ENCODE assay signal across 22 cellular contexts in the genomic region with DNA sequence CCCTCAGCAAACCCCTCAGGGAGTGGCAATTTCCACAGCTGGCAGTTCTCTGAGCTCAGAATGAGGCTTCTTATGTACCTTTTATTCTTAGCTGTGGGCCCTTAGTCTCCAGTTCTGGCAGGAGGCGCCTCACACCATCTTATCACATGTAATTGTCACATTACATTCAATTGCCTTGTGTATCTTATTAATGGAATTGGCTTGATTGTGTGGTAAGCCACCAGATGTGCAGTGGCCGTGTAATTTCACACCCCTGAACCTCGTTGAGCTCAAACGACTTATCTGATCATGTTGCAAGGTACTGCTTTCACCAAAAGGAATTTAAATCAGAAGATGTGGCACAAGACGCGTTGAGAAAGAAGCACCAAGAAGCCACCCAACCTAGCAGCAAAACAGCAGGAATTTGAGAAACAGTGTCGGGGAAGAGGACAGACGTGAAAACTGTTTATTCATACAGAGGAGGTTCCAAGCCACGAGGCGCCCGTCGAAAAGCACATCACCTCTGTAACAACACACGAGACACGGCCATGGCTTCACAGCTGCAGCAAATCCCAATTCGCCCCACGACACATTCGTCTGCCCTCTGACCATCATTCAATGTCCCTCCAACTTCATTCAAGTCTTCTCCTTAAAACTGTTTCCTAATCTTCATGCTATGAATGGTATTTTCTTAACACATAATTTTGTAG. TPM values are rescaled to one million over a fixed set of nuclear protein-coding genes. Genes with fewer than 3 reads are reported as not detected.
DNase-seq lines count a peak whose midpoint lies in the region; ATAC-seq, FAIRE-seq and TF ChIP-seq lines count a peak whose summit lies in the region.
"Had no signal": no experiment of that assay in that cellular context is flagged by ENCODE, and none has a peak within 500 bp of the region (broad histone marks: within the 10 kb centered on the region; RNA-seq: fewer than 3 reads in every experiment).

No MANE protein-coding gene starts in this region.

- no peaks in the 10 kb centered on the region for H3K36me3 Mint-ChIP-seq in activated naive CD4-positive, alpha-beta T cell treated with anti-CD3 and anti-CD28 coated beads, Interleukin-2, amount 10 ng/mL, durations not matched to agents 7 days and 5 days
- H3K36me3 Mint-ChIP-seq in activated naive CD4-positive, alpha-beta T cell treated with anti-CD3 and anti-CD28 coated beads for 36 hours (ENCODE audit: low read depth) = no peaks in the 10 kb centered on the region
- H3K36me3 Mint-ChIP-seq in neural crest cell (ENCODE audit: low read depth) = no peaks in the 10 kb centered on the region
- H3K36me3 Mint-ChIP-seq: activated CD4-positive, alpha-beta memory T cell treated with anti-CD3 and anti-CD28 coated beads for 36 hours; stimulated activated memory B cell treated with anti-CD40 and anti-IgM and Interleukin-4, amounts not matched to agents 10 μg/mL and 1 μg/mL and 100 μg/mL, for 72 hours had no signal

- no peak for TF ChIP-seq CTCF in bronchial epithelial cell (IDR thresholded peaks at IDR 0.05; ENCODE audit: insufficient read depth, low read length, severe bottlenecking)
- no peak for TF ChIP-seq CTCF in neural crest cell (conservative IDR thresholded peaks at IDR 0.05)

- peak overlapping the region; percentile 86 for H3K27ac Mint-ChIP-seq in activated naive CD4-positive, alpha-beta T cell treated with anti-CD3 and anti-CD28 coated beads, Interleukin-2, amount 10 ng/mL, durations not matched to agents 7 days and 5 days
- H3K27ac Mint-ChIP-seq in activated naive CD4-positive, alpha-beta T cell treated with anti-CD3 and anti-CD28 coated beads for 36 hours = no peak overlapping the region
- H3K27ac Mint-ChIP-seq in neural crest cell (ENCODE audit: unreplicated experiment) = peak overlapping the region; percentile 2
- H3K27ac Mint-ChIP-seq: activated CD4-positive, alpha-beta memory T cell treated with anti-CD3 and anti-CD28 coated beads for 36 hours; stimulated activated memory B cell treated with anti-CD40 and anti-IgM and Interleukin-4, amounts not matched to agents 10 μg/mL and 1 μg/mL and 100 μg/mL, for 72 hours had no signal

- H3K4me3 ChIP-seq in bronchial epithelial cell (ENCODE audit: low read depth, low read length) = no peak overlapping the region
- H3K4me3 ChIP-seq: ascending aorta, left lung, pancreas, right lobe of liver, thyroid gland had no signal

- no peaks in the 10 kb centered on the region for H3K27me3 ChIP-seq in bronchial epithelial cell (ENCODE audit: control insufficient read depth, insufficient read depth, low read length)
- H3K27me3 ChIP-seq: ascending aorta, left lung, pancreas, right lobe of liver, thyroid gland had no signal

- no peak for DNase-seq in activated naive CD4-positive, alpha-beta T cell treated with anti-CD3 and anti-CD28 coated beads, Interleukin-2, amount 10 ng/mL, durations not matched to agents 7 days and 5 days
- DNase-seq in activated naive CD4-positive, alpha-beta T cell treated with anti-CD3 and anti-CD28 coated beads for 36 hours = no peak
- peak; percentile 4 for DNase-seq in LHCN-M2 (ENCODE audit: low read depth)
- DNase-seq in bronchial epithelial cell (ENCODE audit: low read depth) = no peak
- DNase-seq in neural crest cell (ENCODE audit: low read depth, low spot score) = no peak
- no peak for DNase-seq in superior temporal gyrus (ENCODE audit: extremely low spot score)
- DNase-seq: activated CD4-positive, alpha-beta memory T cell treated with anti-CD3 and anti-CD28 coated beads for 36 hours; activated effector memory CD4-positive, alpha-beta T cell treated with Interleukin-2 at 50 U/mL for 16 hours; Caco-2; effector memory CD4-positive, alpha-beta T cell; left lung; MV-4-11; NCI-H1930; NCI-H446; RPMI8226; thyroid gland had no signal

- intact Hi-C loops in activated naive CD4-positive, alpha-beta T cell treated with anti-CD3 and anti-CD28 coated beads for 36 hours (cut with micrococcal nuclease) = no loop called here

- H3K36me3 ChIP-seq in bronchial epithelial cell (ENCODE audit: control insufficient read depth, insufficient read depth, low read length) = no peaks in the 10 kb centered on the region
- H3K36me3 ChIP-seq: left lung, thyroid gland had no signal

- peaks cover 58% of the 10 kb centered on the region for H3K4me1 Mint-ChIP-seq in activated naive CD4-positive, alpha-beta T cell treated with anti-CD3 and anti-CD28 coated beads, Interleukin-2, amount 10 ng/mL, durations not matched to agents 7 days and 5 days
- H3K4me1 Mint-ChIP-seq in activated naive CD4-positive, alpha-beta T cell treated with anti-CD3 and anti-CD28 coated beads for 36 hours (ENCODE audit: low read depth) = peaks cover 59% of the 10 kb centered on the region
- H3K4me1 Mint-ChIP-seq in neural crest cell = peaks cover 7% of the 10 kb centered on the region

- CTCF ChIA-PET in activated naive CD4-positive, alpha-beta T cell treated with anti-CD3 and anti-CD28 coated beads, Interleukin-2, amount 10 ng/mL, durations not matched to agents 7 days and 5 days (lab: Charles Lee) = interaction anchor here (1.0 to 8.0 kb wide), 4 partner anchors 56 to 78 kb away, joined by 3 to 253 read pairs (median 20); no protein-coding TSS in a partner anchor
- CTCF ChIA-PET in activated naive CD4-positive, alpha-beta T cell treated with anti-CD3 and anti-CD28 coated beads for 36 hours (lab: Charles Lee) = interaction anchor here (0.7 to 7.7 kb wide), 5 partner anchors 10 to 81 kb away, joined by 3 to 133 read pairs (median 4); no protein-coding TSS in a partner anchor

- no peaks in the 10 kb centered on the region for H3K9me3 Mint-ChIP-seq in activated naive CD4-positive, alpha-beta T cell treated with anti-CD3 and anti-CD28 coated beads, Interleukin-2, amount 10 ng/mL, durations not matched to agents 7 days and 5 days
- H3K9me3 Mint-ChIP-seq in activated naive CD4-positive, alpha-beta T cell treated with anti-CD3 and anti-CD28 coated beads for 36 hours = no peaks in the 10 kb centered on the region
- no peaks in the 10 kb centered on the region for H3K9me3 Mint-ChIP-seq in neural crest cell
- H3K9me3 Mint-ChIP-seq: activated CD4-positive, alpha-beta memory T cell treated with anti-CD3 and anti-CD28 coated beads for 36 hours; stimulated activated memory B cell treated with anti-CD40 and anti-IgM and Interleukin-4, amounts not matched to agents 10 μg/mL and 1 μg/mL and 100 μg/mL, for 72 hours had no signal

- no peak overlapping the region for H3K4me3 Mint-ChIP-seq in activated naive CD4-positive, alpha-beta T cell treated with anti-CD3 and anti-CD28 coated beads, Interleukin-2, amount 10 ng/mL, durations not matched to agents 7 days and 5 days
- H3K4me3 Mint-ChIP-seq in activated naive CD4-positive, alpha-beta T cell treated with anti-CD3 and anti-CD28 coated beads for 36 hours = no peak overlapping the region
- H3K4me3 Mint-ChIP-seq in neural crest cell = no peak overlapping the region
- H3K4me3 Mint-ChIP-seq: stimulated activated memory B cell treated with anti-CD40 and anti-IgM and Interleukin-4, amounts not matched to agents 10 μg/mL and 1 μg/mL and 100 μg/mL, for 72 hours had no signal

- FAIRE-seq in bronchial epithelial cell (lab: Jason Lieb, UNC) = peak; percentile 32
- FAIRE-seq: pancreas had no signal

- no peaks in the 10 kb centered on the region for H3K27me3 Mint-ChIP-seq in activated naive CD4-positive, alpha-beta T cell treated with anti-CD3 and anti-CD28 coated beads, Interleukin-2, amount 10 ng/mL, durations not matched to agents 7 days and 5 days
- H3K27me3 Mint-ChIP-seq in activated naive CD4-positive, alpha-beta T cell treated with anti-CD3 and anti-CD28 coated beads for 36 hours (ENCODE audit: low read depth) = no peaks in the 10 kb centered on the region
- no peaks in the 10 kb centered on the region for H3K27me3 Mint-ChIP-seq in neural crest cell (ENCODE audit: low read depth)
- H3K27me3 Mint-ChIP-seq: activated CD4-positive, alpha-beta memory T cell treated with anti-CD3 and anti-CD28 coated beads for 36 hours; stimulated activated memory B cell treated with anti-CD40 and anti-IgM and Interleukin-4, amounts not matched to agents 10 μg/mL and 1 μg/mL and 100 μg/mL, for 72 hours had no signal

- no peak for ATAC-seq in HG03045 (IDR thresholded peaks at IDR 0.05; ENCODE audit: unreplicated experiment)
- ATAC-seq in HG02759 (IDR thresholded peaks at IDR 0.05; ENCODE audit: unreplicated experiment) = no peak
- ATAC-seq: left lung; pancreas; right lobe of liver; stimulated activated memory B cell treated with anti-CD40 and anti-IgM and Interleukin-4, amounts not matched to agents 10 μg/mL and 1 μg/mL and 100 μg/mL, for 72 hours had no signal

RNA-seq across cellular contexts. Expression of gene LPIN2, which starts 53.6 kb away (rescaled TPM):
- total RNA-seq in activated naive CD4-positive, alpha-beta T cell treated with anti-CD3 and anti-CD28 coated beads for 36 hours = 10 to 100 TPM; 62.4 to 65.7 TPM
- total RNA-seq in LHCN-M2 (2014; rRNA removed) (38.9 and 42.0 TPM in 2 replicates), bronchial epithelial cell (6.0 and 6.3 TPM in 2 replicates), neural crest cell (22.5 and 22.6 TPM in 2 replicates)
- polyA plus RNA-seq in LHCN-M2 (2012) = 14.4 TPM
